Comparison of ENCODE assay signal across 1 cellular context in genomic region chr2:152189622-152190495, GRCh38.
TF ChIP-seq lines count a peak whose summit lies in the region.

No MANE protein-coding gene starts in this region.

TF ChIP-seq in HepG2, 621 proteins besides CTCF, POLR2A, EP300 and RAD21 (continued from another document and continues in another):
- no peak for TF ChIP-seq ZNF318 (CRISPR knock-in tag; IDR thresholded peaks at IDR 0.05)
- TF ChIP-seq SMC3 (IDR thresholded peaks at IDR 0.05; ENCODE audit: low read length), result peak; percentile 94
- TF ChIP-seq REPIN1 (CRISPR knock-in tag; IDR thresholded peaks at IDR 0.05; ENCODE audit: borderline replicate concordance, low read depth), result peak; percentile 50; the same call in 1 of the 2 replicates
- peak; percentile 79; the same call in 1 of the 2 replicates for TF ChIP-seq ZNF121 (CRISPR knock-in tag; IDR thresholded peaks at IDR 0.05)
- TF ChIP-seq MAFF (IDR thresholded peaks at IDR 0.05; ENCODE audit: low read depth, low read length), result 0 out of 2 replicates have a peak, but pooled peaks have one; percentile 28
- TF ChIP-seq ZGPAT (CRISPR knock-in tag; IDR thresholded peaks at IDR 0.05), result peak; percentile 58; the same call in 1 of the 2 replicates
- 0 out of 2 replicates have a peak, but pooled peaks have one; percentile 42 for TF ChIP-seq RFXANK (CRISPR knock-in tag; IDR thresholded peaks at IDR 0.05)
- TF ChIP-seq MIXL1 (CRISPR knock-in tag; IDR thresholded peaks at IDR 0.05), result 0 out of 2 replicates have a peak, but pooled peaks have one; percentile 43
- no peak for TF ChIP-seq HNF4G (IDR thresholded peaks at IDR 0.05; ENCODE audit: borderline replicate concordance, low read depth, low read length)
- no peak for TF ChIP-seq HNF4G (CRISPR knock-in tag; IDR thresholded peaks at IDR 0.05; ENCODE audit: borderline replicate concordance, low read depth)
- no peak for TF ChIP-seq CREB1 (IDR thresholded peaks at IDR 0.05)
- 0 out of 2 replicates have a peak, but pooled peaks have one; percentile 14 for TF ChIP-seq CREB1 (CRISPR knock-in tag; IDR thresholded peaks at IDR 0.05)
- TF ChIP-seq ATF4 (CRISPR knock-in tag; IDR thresholded peaks at IDR 0.05), result peak in 1 of 2 experiments; percentile 37; a peak in 1 of 4 replicates
- TF ChIP-seq ZIK1 (CRISPR knock-in tag; IDR thresholded peaks at IDR 0.05; ENCODE audit: borderline replicate concordance, low read depth), result no peak
- TF ChIP-seq ZNF362 (CRISPR knock-in tag; IDR thresholded peaks at IDR 0.05; ENCODE audit: borderline replicate concordance), result no peak
- peak; percentile 43; the same call in 1 of the 2 replicates for TF ChIP-seq ELF3 (CRISPR knock-in tag; IDR thresholded peaks at IDR 0.05)
- no peak for TF ChIP-seq SALL1 (CRISPR knock-in tag; IDR thresholded peaks at IDR 0.05)
- peak; percentile 37; the same call in 1 of the 2 replicates for TF ChIP-seq ERF (CRISPR knock-in tag; IDR thresholded peaks at IDR 0.05)
- TF ChIP-seq TRIM22 (IDR thresholded peaks at IDR 0.05), result no peak
- TF ChIP-seq ZNF335 (CRISPR knock-in tag; IDR thresholded peaks at IDR 0.05), result peak; percentile 55; the same call in 1 of the 2 replicates
- 0 out of 2 replicates have a peak, but pooled peaks have one; percentile 23 for TF ChIP-seq GATAD2A (CRISPR knock-in tag; IDR thresholded peaks at IDR 0.05)
- peak; percentile 99 for TF ChIP-seq STAG1 (CRISPR knock-in tag; IDR thresholded peaks at IDR 0.05)
- TF ChIP-seq KLF6 (CRISPR knock-in tag; IDR thresholded peaks at IDR 0.05), result no peak
- 0 out of 2 replicates have a peak, but pooled peaks have one; percentile 20 for TF ChIP-seq SAP130 (CRISPR knock-in tag; IDR thresholded peaks at IDR 0.05; ENCODE audit: low read depth)
- peak; percentile 51; the same call in 1 of the 2 replicates for TF ChIP-seq ZNF24 (IDR thresholded peaks at IDR 0.05)
- peak; percentile 37; the same call in 1 of the 2 replicates for TF ChIP-seq RXRB (CRISPR knock-in tag; IDR thresholded peaks at IDR 0.05; ENCODE audit: borderline replicate concordance)
- TF ChIP-seq KDM3A (CRISPR knock-in tag; IDR thresholded peaks at IDR 0.05; ENCODE audit: low read depth), result 0 out of 2 replicates have a peak, but pooled peaks have one; percentile 37
- TF ChIP-seq THRA (CRISPR knock-in tag; IDR thresholded peaks at IDR 0.05; ENCODE audit: borderline replicate concordance), result 0 out of 2 replicates have a peak, but pooled peaks have one; percentile 41
- TF ChIP-seq SNAPC2 (CRISPR knock-in tag; IDR thresholded peaks at IDR 0.05), result no peak
- TF ChIP-seq AKNA (CRISPR knock-in tag; IDR thresholded peaks at IDR 0.05; ENCODE audit: borderline replicate concordance), result no peak
- TF ChIP-seq PHF8 (CRISPR knock-in tag; IDR thresholded peaks at IDR 0.05), result no peak
- no peak for TF ChIP-seq KAT7 (CRISPR knock-in tag; IDR thresholded peaks at IDR 0.05; ENCODE audit: borderline replicate concordance)
- peak in 1 of 2 experiments; percentile 13; a peak in 1 of 4 replicates for TF ChIP-seq MAFK (conservative IDR thresholded peaks at IDR 0.05 in 1 of 2, IDR thresholded peaks at IDR 0.05 in 1 of 2; ENCODE audit: low read length in 2 of 2)
- TF ChIP-seq MAF1 (CRISPR knock-in tag; IDR thresholded peaks at IDR 0.05; ENCODE audit: borderline replicate concordance), result no peak
- TF ChIP-seq USF2 (IDR thresholded peaks at IDR 0.05; ENCODE audit: low read depth, low read length), result no peak
- peak; percentile 45; the same call in 1 of the 2 replicates for TF ChIP-seq USF2 (CRISPR knock-in tag; IDR thresholded peaks at IDR 0.05; ENCODE audit: borderline replicate concordance)
- TF ChIP-seq FOXK1 (CRISPR knock-in tag; IDR thresholded peaks at IDR 0.05; ENCODE audit: borderline replicate concordance, low read depth), result 0 out of 2 replicates have a peak, but pooled peaks have one; percentile 23
